8 cellular contexts compared by ENCODE assay signal in genomic region chr12:79932393-79932792, GRCh38. TPM values are rescaled to one million over a fixed set of nuclear protein-coding genes. Genes with fewer than 3 reads are reported as not detected.
DNase-seq lines count a peak whose midpoint lies in the region; ATAC-seq, FAIRE-seq and TF ChIP-seq lines count a peak whose summit lies in the region.

No MANE protein-coding gene starts in this region.

- no peak overlapping the region for H4K5ac ChIP-seq in H1 (ENCODE audit: insufficient read length, low read depth, low read length)

- H3K9ac ChIP-seq in DND-41 (ENCODE audit: low read depth, low read length) (peak overlapping the region; percentile 92; the same call in 1 of the 2 replicates), H1 (replicated peaks in 1 of 4; ENCODE audit: extremely low read depth in 1 of 4, low read depth in 3 of 4, low read length in 3 of 4) (no peak overlapping the region)

- H3K27me3 ChIP-seq in DND-41 (ENCODE audit: insufficient read depth, low read length, poor library complexity), result no peaks in the 10 kb centered on the region
- no peaks in the 10 kb centered on the region for H3K27me3 ChIP-seq in H1 (replicated peaks in 1 of 4; ENCODE audit: control insufficient read depth in 3 of 4, extremely low read depth in 1 of 4, insufficient read depth in 3 of 4, low read length in 3 of 4)
- no peaks in the 10 kb centered on the region for H3K27me3 ChIP-seq in ovary
- no peaks in the 10 kb centered on the region for H3K27me3 ChIP-seq in body of pancreas

- WGBS in H1 (ENCODE audit: extremely low coverage in 1 of 2, insufficient coverage in 1 of 2, insufficient read length in 1 of 2, insufficient replicate concordance in 2 of 2, low coverage in 1 of 2, low lambda C conversion rate in 2 of 2, missing lambda C conversion rate in 1 of 2), 2 experiments, result 80% methylated on average over 5 of the region's 5 CpGs; no CpG with 5 or more reads in 1 of the 2 experiments
- WGBS in ovary, 3 donors, result 9 to 33% (median 18%) methylated on average over 5 of the region's 5 CpGs
- 32 to 36% methylated on average over 5 of the region's 5 CpGs for WGBS in body of pancreas, 2 donors

- TF ChIP-seq RAD21 in H1 (IDR thresholded peaks at IDR 0.05 in 1 of 2, conservative IDR thresholded peaks at IDR 0.05 in 1 of 2; ENCODE audit: low read depth in 2 of 2, low read length in 2 of 2), result no peak

- H2BK5ac ChIP-seq in H1 (ENCODE audit: low read depth, low read length), result no peak overlapping the region

- H2AFZ ChIP-seq in DND-41 (ENCODE audit: low read depth, low read length) (no peak overlapping the region), H1 (ENCODE audit: low read length) (no peak overlapping the region)

- no peak overlapping the region for H3K4ac ChIP-seq in H1 (replicated peaks; ENCODE audit: insufficient read length, low read depth, low read length)

- no peak overlapping the region for H3K14ac ChIP-seq in H1 (ENCODE audit: insufficient read length)

- H3K56ac ChIP-seq in H1 (replicated peaks; ENCODE audit: insufficient read length, low read depth, low read length), result no peak overlapping the region

- H4K20me1 ChIP-seq in DND-41 (ENCODE audit: insufficient read depth, low read length), result peaks cover 53% of the 10 kb centered on the region
- peaks cover 5 to 6% of the 10 kb centered on the region in 2 experiments for H4K20me1 ChIP-seq in H1 (replicated peaks in 1 of 2; ENCODE audit: control insufficient read depth in 1 of 2, insufficient read depth in 2 of 2, low read length in 2 of 2)

- TF ChIP-seq POLR2A in H1 (IDR thresholded peaks at IDR 0.05; ENCODE audit: control extremely low read depth in 1 of 2, low read depth in 2 of 2, low read length in 2 of 2) (no peak), ovary (IDR thresholded peaks at IDR 0.05) (no peak), body of pancreas (IDR thresholded peaks at IDR 0.05) (no peak)

- H3K4me2 ChIP-seq in DND-41 (ENCODE audit: insufficient read depth, low read length) (peak overlapping the region; percentile 85), H1 (ENCODE audit: insufficient read depth in 1 of 2, low read depth in 2 of 2, low read length in 2 of 2) (peak overlapping the region; percentile 86 to 96)

- no peak overlapping the region for H4K8ac ChIP-seq in H1 (ENCODE audit: extremely low read depth, insufficient read depth, low read length)

- no peak for FAIRE-seq in H1 (lab: Jason Lieb, UNC)

- no peak for DNase-seq in DND-41
- peak; percentile 20 for DNase-seq in OCI-M2 (lab: John Stamatoyannopoulos, UW; ENCODE audit: unreplicated experiment)
- no peak for DNase-seq in H1 (ENCODE audit: low read depth in 1 of 2, low spot score in 2 of 2)
- no peak for DNase-seq in ovary
- no peak for DNase-seq in body of pancreas
- no peak for DNase-seq in NOMO-1 treated with DMSO at 0.1 percent for 48 hours (lab: John Stamatoyannopoulos, UW; ENCODE audit: unreplicated experiment)
- no peak for DNase-seq in NCI-H510A treated with DMSO at 0.1 percent for 48 hours (lab: John Stamatoyannopoulos, UW)
- DNase-seq in stimulated activated naive CD4-positive, alpha-beta T cell (lab: John Stamatoyannopoulos, UW), result no peak

- no peak overlapping the region for H2BK20ac ChIP-seq in H1 (ENCODE audit: low read length)

- H3K79me2 ChIP-seq in DND-41 (ENCODE audit: insufficient read depth, low read length), result peaks cover 85% of the 10 kb centered on the region
- H3K79me2 ChIP-seq in H1 (ENCODE audit: control insufficient read depth in 1 of 2, insufficient read depth in 2 of 2, low read length in 2 of 2), result peaks cover 16 to 76% of the 10 kb centered on the region in 2 experiments

- no peak overlapping the region for H3K27ac ChIP-seq in DND-41 (ENCODE audit: low read length)
- H3K27ac ChIP-seq in H1 (ENCODE audit: low read depth, low read length), result no peak overlapping the region
- no peak overlapping the region for H3K27ac ChIP-seq in ovary
- no peak overlapping the region for H3K27ac ChIP-seq in body of pancreas

- H4K91ac ChIP-seq in H1 (replicated peaks; ENCODE audit: insufficient read length, low read length), result no peak overlapping the region

- peak overlapping the region; percentile 67 to 90; a peak in 2 of 4 replicates for H3K4me3 ChIP-seq in DND-41 (ENCODE audit: low read depth in 1 of 2, low read length in 2 of 2)
- peak overlapping the region in 1 of 4 experiments; percentile 96; a peak in 2 of 8 replicates for H3K4me3 ChIP-seq in H1 (ENCODE audit: extremely low read depth in 1 of 4, insufficient read depth in 2 of 4, low read depth in 3 of 4, low read length in 4 of 4)
- H3K4me3 ChIP-seq in ovary, result peak overlapping the region; percentile 85
- H3K4me3 ChIP-seq in body of pancreas, result no peak overlapping the region

- H3K36me3 ChIP-seq in DND-41 (ENCODE audit: insufficient read depth, low read length) (no peaks in the 10 kb centered on the region; the same call in 1 of the 2 replicates), H1 (ENCODE audit: control insufficient read depth in 2 of 4, insufficient read depth in 4 of 4, low read length in 3 of 4) (no peaks in the 10 kb centered on the region), ovary (no peaks in the 10 kb centered on the region), body of pancreas (replicated peaks in 1 of 2; ENCODE audit: insufficient read depth in 1 of 2, low read depth in 2 of 2) (no peaks in the 10 kb centered on the region)

- TF ChIP-seq CTCF in DND-41 (IDR thresholded peaks at IDR 0.05; ENCODE audit: borderline replicate concordance, extremely low read depth, low read length, poor library complexity, severe bottlenecking) (no peak), H1 (IDR thresholded peaks at IDR 0.05; ENCODE audit: control extremely low read depth in 1 of 3, insufficient read depth in 1 of 3, low read depth in 1 of 3, low read length in 3 of 3) (no peak), ovary (IDR thresholded peaks at IDR 0.05) (no peak), body of pancreas (IDR thresholded peaks at IDR 0.05) (no peak)

- no peak overlapping the region for H3K23ac ChIP-seq in H1 (ENCODE audit: insufficient read length)

- intact Hi-C loops in ovary (cut with DNase I), result loop anchor here in 1 of 4 donors (10.0 kb wide), 1 partner anchor 122 kb away; no protein-coding TSS in a partner anchor
- intact Hi-C loops in body of pancreas (cut with DNase I), result no loop called here

- POLR2A ChIA-PET in H1 (lab: Charles Lee; ENCODE audit: partially characterized antibody), result no interaction called here

- peaks cover 9% of the 10 kb centered on the region for H3K23me2 ChIP-seq in H1 (ENCODE audit: low read depth, low read length)

- H2BK120ac ChIP-seq in H1 (replicated peaks; ENCODE audit: low read depth, low read length), result no peak overlapping the region

- H3K18ac ChIP-seq in H1 (ENCODE audit: extremely low read depth, low read length), result no peak overlapping the region

- H3K9me3 ChIP-seq in DND-41 (ENCODE audit: insufficient read depth, low read length, severe bottlenecking) (no peaks in the 10 kb centered on the region), H1 (ENCODE audit: insufficient read depth in 2 of 2, low read depth in 1 of 2, low read length in 1 of 2) (no peaks in the 10 kb centered on the region), ovary (no peaks in the 10 kb centered on the region), body of pancreas (no peaks in the 10 kb centered on the region)

- H3K79me1 ChIP-seq in H1 (ENCODE audit: low read depth, low read length), result no peaks in the 10 kb centered on the region

- CTCF ChIA-PET in H1 (lab: Charles Lee; ENCODE audit: partially characterized antibody), result no interaction called here

- no peak for ATAC-seq in DND-41 (ENCODE audit: insufficient read depth, low read depth)
- no peak for ATAC-seq in body of pancreas

- H2AK5ac ChIP-seq in H1 (ENCODE audit: low read depth, low read length), result no peak overlapping the region

- H3K4me1 ChIP-seq in DND-41 (ENCODE audit: insufficient read depth, low read length) (peaks cover 67% of the 10 kb centered on the region), H1 (replicated peaks in 1 of 4; ENCODE audit: control insufficient read depth in 3 of 4, insufficient read depth in 4 of 4, low read length in 3 of 4) (peaks cover 0 to 6% (median 3%) of the 10 kb centered on the region in 4 experiments; a peak in 4 of 7 replicates), ovary (ENCODE audit: insufficient read depth) (peaks cover 2% of the 10 kb centered on the region), body of pancreas (peaks cover 28% of the 10 kb centered on the region)

- no peak overlapping the region for H2BK12ac ChIP-seq in H1 (ENCODE audit: low read depth, low read length)

- TF ChIP-seq EP300 in H1 (IDR thresholded peaks at IDR 0.05; ENCODE audit: borderline replicate concordance in 1 of 2, low read depth in 2 of 2, low read length in 2 of 2), result no peak
- TF ChIP-seq EP300 in ovary (IDR thresholded peaks at IDR 0.05), result no peak

- no peak overlapping the region for H2BK15ac ChIP-seq in H1 (ENCODE audit: low read length)

TF ChIP-seq in H1, 55 proteins besides CTCF, POLR2A, EP300 and RAD21:
- no peak for TF ChIP-seq BACH1 (IDR thresholded peaks at IDR 0.05; ENCODE audit: low read length)
- no peak for TF ChIP-seq HDAC2 (IDR thresholded peaks at IDR 0.05; ENCODE audit: borderline replicate concordance in 1 of 2, low read depth in 2 of 2, low read length in 2 of 2)
- no peak for TF ChIP-seq SP1 (IDR thresholded peaks at IDR 0.05; ENCODE audit: low read depth, low read length)
- no peak for TF ChIP-seq CREB1 (IDR thresholded peaks at IDR 0.05)
- TF ChIP-seq BRCA1 (IDR thresholded peaks at IDR 0.05; ENCODE audit: low read depth, low read length), result no peak
- TF ChIP-seq FOSL1 (IDR thresholded peaks at IDR 0.05; ENCODE audit: insufficient read depth, low read depth, low read length), result no peak
- no peak for TF ChIP-seq BCL11A (IDR thresholded peaks at IDR 0.05; ENCODE audit: low read depth in 2 of 2, low read length in 2 of 2)
- no peak for TF ChIP-seq KDM1A (IDR thresholded peaks at IDR 0.05; ENCODE audit: borderline replicate concordance, low read length)
TF ChIP-seq in H1: peak in this region for 0.

RNA-seq across cellular contexts. Expression of gene PPP1R12A, which starts 2.5 kb away (rescaled TPM):
- 81.5 and 82.7 TPM in 2 replicates for total RNA-seq in H1 (2021; fragmentation: NEBNext Ultra II Directional; extraction: Animal tissue kit (Norgen Biotek cat#: 25700))
- 10.2 and 14.7 TPM in 2 replicates for polyA plus RNA-seq in H1 (2011; rRNA removed)
- polyA plus RNA-seq in H1 (2011; cell fraction: cytosol; rRNA removed), result 23.7 TPM
- polyA plus RNA-seq in H1 (2011; cell fraction: nucleus; rRNA removed), result 26.0 TPM
- 53.3 to 57.3 TPM (median 56.2 TPM) in 4 replicates for polyA plus RNA-seq in H1 (2012, experiment 1 of 2)
- 2.5 TPM for polyA plus RNA-seq in H1 (2012, experiment 2 of 2)
- polyA plus RNA-seq in H1 (2013, experiment 1 of 2), result 229 TPM
- 227 TPM for polyA plus RNA-seq in H1 (2013, experiment 2 of 2)
- 63.1 and 108 TPM in 2 replicates for polyA minus RNA-seq in H1 (2011; rRNA and poly(A)+ RNA removed)
- polyA minus RNA-seq in H1 (2011; cell fraction: cytosol; rRNA and poly(A)+ RNA removed), result 65.2 TPM
- 140 TPM for polyA minus RNA-seq in H1 (2011; cell fraction: nucleus; rRNA and poly(A)+ RNA removed)
- 100 to 1,000 TPM in 1 of 7 donors, 10 to 100 TPM in 6; 62.5 to 104 (median 75.3) TPM for total RNA-seq in ovary
- 10 to 100 TPM; 28.9 to 96.1 TPM for polyA plus RNA-seq in ovary
- 10 to 100 TPM; 45.4 to 65.6 TPM for total RNA-seq in body of pancreas

Comparison
In these comparisons a context has a peak if more than half of its experiments do, and no peak if none do; other contexts are left out.
1. H3K4me3 ChIP-seq: peak in DND-41 (2 of 2) and ovary (single experiment); none in body of pancreas (0 of 2).